17 cellular contexts compared by ENCODE assay signal in the genomic region with DNA sequence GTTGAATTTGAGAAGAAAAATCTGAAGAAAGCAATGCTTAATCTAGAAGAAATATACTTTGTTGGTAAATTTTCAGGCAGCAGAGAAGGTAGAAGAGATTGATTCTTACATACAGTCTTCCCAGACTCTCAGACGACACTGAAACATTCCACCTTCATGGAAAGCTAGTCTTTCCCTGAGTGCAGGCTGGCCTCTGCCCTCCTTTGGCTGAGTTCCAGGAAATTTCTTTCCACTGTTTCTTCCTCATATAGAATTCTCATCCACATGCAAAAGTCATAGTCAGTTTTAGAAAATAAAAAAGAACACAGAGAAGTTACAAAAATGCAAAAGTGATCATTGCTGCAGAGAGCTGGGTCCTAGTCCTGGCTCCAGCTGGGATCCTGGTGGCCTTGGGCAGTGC.
"Had no signal": no experiment of that assay in that cellular context is flagged by ENCODE, and none has a peak within 500 bp of the region (broad histone marks: within the 10 kb centered on the region; RNA-seq: fewer than 3 reads in every experiment).

No MANE protein-coding gene starts in this region.

- H3K27me3 ChIP-seq: right atrium auricular region, tibial nerve, uterus had no signal

- H3K27ac ChIP-seq: epithelial cell of prostate, lower lobe of right lung, right atrium auricular region, tibial nerve had no signal

- H3K4me1 ChIP-seq: lower lobe of right lung, right atrium auricular region, tibial nerve, uterus had no signal

- H3K36me3 ChIP-seq: lower lobe of right lung, right atrium auricular region, tibial nerve, uterus had no signal

- H3K4me3 ChIP-seq: lower lobe of right lung, right atrium auricular region, tibial nerve, uterus had no signal

- DNase-seq: activated CD4-positive, alpha-beta T cell treated with anti-CD3 and anti-CD28 coated beads, Interleukin-2, amount 10 ng/mL, durations not matched to agents 7 days and 5 days; activated CD8-positive, alpha-beta T cell treated with anti-CD3 and anti-CD28 coated beads, Interleukin-2, amount 10 ng/mL, durations not matched to agents 7 days and 5 days; activated naive CD4-positive, alpha-beta T cell treated with Interleukin-2 at 50 U/mL for 16 hours; activated naive CD8-positive, alpha-beta T cell treated with anti-CD3 and anti-CD28 coated beads, Interleukin-2, amount 50 U/mL, for 24 hours; activated T-cell treated with anti-CD3 and anti-CD28 coated beads, Interleukin-2, amount 50 U/mL, for 24 hours; foreskin fibroblast; left cardiac atrium; lower lobe of right lung; stimulated activated CD4-positive, alpha-beta T cell treated with anti-CD3 and anti-CD28 coated beads, Interleukin-2, amount 100 ng/mL, for 24 hours; stimulated activated naive CD4-positive, alpha-beta T cell treated with Interleukin-2 at 50 U/mL for 16 hours; uterus had no signal

- H3K9me3 ChIP-seq: lower lobe of right lung, right atrium auricular region, tibial nerve, uterus had no signal

- FAIRE-seq: astrocyte, bronchial epithelial cell had no signal

- ATAC-seq: activated CD4-positive, CD25-positive, alpha-beta regulatory T cell treated with anti-CD3 and anti-CD28 coated beads, Interleukin-2, amount 50 U/mL, for 24 hours; activated CD8-positive, alpha-beta T cell treated with anti-CD3 and anti-CD28 coated beads, Interleukin-2, amount 10 ng/mL, durations not matched to agents 7 days and 5 days; activated naive CD8-positive, alpha-beta T cell treated with anti-CD3 and anti-CD28 coated beads, Interleukin-2, amount 50 U/mL, for 24 hours; left cardiac atrium; lower lobe of right lung had no signal
